ENCODE assay signal across 23 cellular contexts in the genomic region with DNA sequence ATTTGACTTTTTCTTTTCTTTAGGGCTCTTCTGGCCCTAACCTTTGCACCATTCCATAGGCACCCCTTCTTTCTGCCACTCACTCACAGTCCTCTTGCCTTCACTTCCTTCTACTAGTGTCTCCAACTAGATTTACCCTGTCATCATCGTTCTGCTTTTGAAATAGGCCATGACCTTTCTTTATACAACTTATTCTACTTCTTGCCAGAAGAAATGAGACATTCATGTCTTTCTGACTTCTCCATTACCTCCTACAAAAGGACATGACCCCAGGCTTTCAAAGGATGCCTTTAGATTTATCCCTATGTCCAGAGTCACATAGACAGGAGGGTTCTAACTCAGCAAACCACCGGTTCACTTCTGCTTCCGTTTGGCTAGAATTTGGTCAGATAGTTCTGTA. TPM values are rescaled to one million over a fixed set of nuclear protein-coding genes. Genes with fewer than 3 reads are reported as not detected.
DNase-seq lines count a peak whose midpoint lies in the region; ATAC-seq and TF ChIP-seq lines count a peak whose summit lies in the region.
"Had no signal": no experiment of that assay in that cellular context is flagged by ENCODE, and none has a peak within 500 bp of the region (broad histone marks: within the 10 kb centered on the region; RNA-seq: fewer than 3 reads in every experiment).

No MANE protein-coding gene starts in this region.

- CTCF ChIA-PET in MCF 10A (lab: Yijun Ruan, JAX): no interaction called here

- TF ChIP-seq CTCF in breast epithelium (IDR thresholded peaks at IDR 0.05): no peak
- no peak for TF ChIP-seq CTCF in MCF 10A (IDR thresholded peaks at IDR 0.05; ENCODE audit: unreplicated experiment)
- no peak for TF ChIP-seq CTCF in endothelial cell (IDR thresholded peaks at IDR 0.05; ENCODE audit: unreplicated experiment)
- TF ChIP-seq CTCF in nephron (IDR thresholded peaks at IDR 0.05; ENCODE audit: unreplicated experiment in 3 of 3): no peak
- no peak for TF ChIP-seq CTCF in thyroid gland (IDR thresholded peaks at IDR 0.05)

- H3K4me3 Mint-ChIP-seq in MCF 10A (ENCODE audit: unreplicated experiment) (no peak overlapping the region), endothelial cell (ENCODE audit: unreplicated experiment) (peak overlapping the region; percentile 74), nephron (no peak overlapping the region)
- H3K4me3 Mint-ChIP-seq: activated B cell treated with CpG ODN at 0.5 μM for 24 hours; activated CD4-positive, alpha-beta memory T cell treated with anti-CD3 and anti-CD28 coated beads, Interleukin-2, amount 10 ng/mL, durations not matched to agents 7 days and 5 days; GM23338; stimulated activated memory B cell treated with anti-CD40 and anti-IgM and Interleukin-4, amounts not matched to agents 10 μg/mL and 1 μg/mL and 100 μg/mL, for 72 hours; T-helper 17 cell had no signal

- H3K4me1 ChIP-seq in breast epithelium: peaks cover 0 to 4% of the 10 kb centered on the region in 2 donors
- peaks cover 30 to 58% of the 10 kb centered on the region in 2 donors for H3K4me1 ChIP-seq in thyroid gland

- ATAC-seq in HG03565 (IDR thresholded peaks at IDR 0.05; ENCODE audit: unreplicated experiment): no peak
- ATAC-seq: GM23338; stimulated activated memory B cell treated with anti-CD40 and anti-IgM and Interleukin-4, amounts not matched to agents 10 μg/mL and 1 μg/mL and 100 μg/mL, for 72 hours; T-helper 17 cell had no signal

- H3K27me3 Mint-ChIP-seq in MCF 10A (ENCODE audit: insufficient read depth, unreplicated experiment): peaks cover 32% of the 10 kb centered on the region
- H3K27me3 Mint-ChIP-seq in endothelial cell (ENCODE audit: unreplicated experiment): peaks cover 7% of the 10 kb centered on the region
- H3K27me3 Mint-ChIP-seq in nephron (ENCODE audit: low read depth): no peaks in the 10 kb centered on the region

- H3K9me3 ChIP-seq in breast epithelium (no peaks in the 10 kb centered on the region), thyroid gland (no peaks in the 10 kb centered on the region)

- no peaks in the 10 kb centered on the region for H3K27me3 ChIP-seq in breast epithelium
- no peaks in the 10 kb centered on the region for H3K27me3 ChIP-seq in thyroid gland

- POLR2A ChIA-PET in MCF 10A (lab: Yijun Ruan, JAX): no interaction called here

- H3K36me3 ChIP-seq in breast epithelium (no peaks in the 10 kb centered on the region), thyroid gland (peaks cover 14 to 19% of the 10 kb centered on the region in 2 donors)

- H3K4me3 ChIP-seq in breast epithelium (no peak overlapping the region), thyroid gland (replicated peaks in 1 of 3) (no peak overlapping the region)
- H3K4me3 ChIP-seq: GM23338 had no signal

- no peaks in the 10 kb centered on the region for H3K4me1 Mint-ChIP-seq in MCF 10A (ENCODE audit: insufficient read depth, unreplicated experiment)
- H3K4me1 Mint-ChIP-seq in endothelial cell (ENCODE audit: unreplicated experiment): peaks cover 42% of the 10 kb centered on the region
- peaks cover 16% of the 10 kb centered on the region for H3K4me1 Mint-ChIP-seq in nephron
- H3K4me1 Mint-ChIP-seq: activated B cell treated with CpG ODN at 0.5 μM for 24 hours; GM23338; stimulated activated memory B cell treated with anti-CD40 and anti-IgM and Interleukin-4, amounts not matched to agents 10 μg/mL and 1 μg/mL and 100 μg/mL, for 72 hours; T-helper 17 cell had no signal

- intact Hi-C loops in breast epithelium (cut with DNase I; ENCODE audit: low total_unique reads): no loop called here
- intact Hi-C loops in MCF 10A (cut with micrococcal nuclease): no loop called here
- intact Hi-C loops in thyroid gland (cut with DNase I): no loop called here

- no TSS peak for BruUV-seq in MCF 10A (replicated peaks; lab: Mats Ljungman, UMichigan)

- H3K27ac Mint-ChIP-seq in MCF 10A (ENCODE audit: low read depth, unreplicated experiment) (no peak overlapping the region), endothelial cell (ENCODE audit: unreplicated experiment) (peak overlapping the region; percentile 38), nephron (peak overlapping the region in 2 of 3 experiments; percentile 0 to 28)
- H3K27ac Mint-ChIP-seq: activated B cell treated with CpG ODN at 0.5 μM for 24 hours; activated CD4-positive, alpha-beta memory T cell treated with anti-CD3 and anti-CD28 coated beads, Interleukin-2, amount 10 ng/mL, durations not matched to agents 7 days and 5 days; GM23338; stimulated activated memory B cell treated with anti-CD40 and anti-IgM and Interleukin-4, amounts not matched to agents 10 μg/mL and 1 μg/mL and 100 μg/mL, for 72 hours; T-helper 17 cell had no signal

- H3K27ac ChIP-seq in breast epithelium: peak overlapping the region; percentile 19 to 50
- peak overlapping the region; percentile 56 to 89 (median 75) for H3K27ac ChIP-seq in thyroid gland

- DNase-seq in breast epithelium (ENCODE audit: low spot score in 2 of 2): no peak
- DNase-seq in MCF 10A (ENCODE audit: unreplicated experiment): no peak
- no peak for DNase-seq in endothelial cell (ENCODE audit: low spot score)
- no peak for DNase-seq in thyroid gland
- DNase-seq in OCI-M1 (lab: John Stamatoyannopoulos, UW): no peak
- no peak for DNase-seq in activated naive CD4-positive, alpha-beta T cell (lab: John Stamatoyannopoulos, UW)
- DNase-seq: activated B cell treated with CpG ODN at 0.5 μM for 24 hours; activated CD4-positive, alpha-beta memory T cell treated with anti-CD3 and anti-CD28 coated beads, Interleukin-2, amount 10 ng/mL, durations not matched to agents 7 days and 5 days; activated naive CD4-positive, alpha-beta T cell treated with anti-CD3 and anti-CD28 coated beads, Interleukin-2, amount 50 U/mL, for 16 hours; activated T-cell treated with anti-CD3 and anti-CD28 coated beads, Interleukin-2, amount 50 U/mL, for 1 hour; DMS 273 treated with DMSO at 0.1 percent for 48 hours; GF-D8; NCI-H1417; NCI-H2107; NCI-H524; retina; SHP77 treated with DMSO at 0.1 percent for 48 hours; T-helper 17 cell had no signal

- WGBS in thyroid gland, 2 donors: 38 to 47% methylated on average over 3 of the region's 3 CpGs

- H3K36me3 Mint-ChIP-seq in MCF 10A (ENCODE audit: insufficient read depth, unreplicated experiment) (no peaks in the 10 kb centered on the region), endothelial cell (ENCODE audit: low read depth, unreplicated experiment) (peaks cover 76% of the 10 kb centered on the region), nephron (ENCODE audit: low read depth) (peaks cover 66% of the 10 kb centered on the region)
- H3K36me3 Mint-ChIP-seq: stimulated activated memory B cell treated with anti-CD40 and anti-IgM and Interleukin-4, amounts not matched to agents 10 μg/mL and 1 μg/mL and 100 μg/mL, for 72 hours had no signal

- H3K9me3 Mint-ChIP-seq in MCF 10A (ENCODE audit: unreplicated experiment) (no peaks in the 10 kb centered on the region), endothelial cell (ENCODE audit: unreplicated experiment) (no peaks in the 10 kb centered on the region), nephron (no peaks in the 10 kb centered on the region)
- H3K9me3 Mint-ChIP-seq: activated B cell treated with CpG ODN at 0.5 μM for 24 hours; activated CD4-positive, alpha-beta memory T cell treated with anti-CD3 and anti-CD28 coated beads, Interleukin-2, amount 10 ng/mL, durations not matched to agents 7 days and 5 days; GM23338; stimulated activated memory B cell treated with anti-CD40 and anti-IgM and Interleukin-4, amounts not matched to agents 10 μg/mL and 1 μg/mL and 100 μg/mL, for 72 hours had no signal

- no peak for TF ChIP-seq POLR2A in breast epithelium (IDR thresholded peaks at IDR 0.05)
- TF ChIP-seq POLR2A in thyroid gland (IDR thresholded peaks at IDR 0.05): no peak

RNA-seq across cellular contexts. Expression of a gene that starts 58.8 kb away (rescaled TPM):
- total RNA-seq in breast epithelium: 10 to 100 TPM; 12.1 to 20.3 (median 12.6) TPM
- total RNA-seq in MCF 10A (2022): 0.10 TPM in 1 of 2 replicates, not detected in the other
- 212 TPM for total RNA-seq in endothelial cell (ENCODE audit: unreplicated experiment)
- 100 to 1,000 TPM in 2 of 4 donors, 10 to 100 TPM in 2; 60.9 to 152 (median 110) TPM for total RNA-seq in thyroid gland
- total RNA-seq: activated B cell treated with CpG ODN at 0.5 μM for 24 hours, LHCN-M2 had no signal

Comparison
In these comparisons a context has a peak if more than half of its experiments do, and no peak if none do; other contexts are left out.
1. RNA of a gene that starts 58.8 kb away (total RNA-seq): 212 TPM in endothelial cell (single experiment), 60.9 to 152 TPM in thyroid gland and 12.1 to 20.3 TPM in breast epithelium; 0.10 TPM in MCF 10A; every median in the first group is over 10 times any median in the second.